In the genomic region with DNA sequence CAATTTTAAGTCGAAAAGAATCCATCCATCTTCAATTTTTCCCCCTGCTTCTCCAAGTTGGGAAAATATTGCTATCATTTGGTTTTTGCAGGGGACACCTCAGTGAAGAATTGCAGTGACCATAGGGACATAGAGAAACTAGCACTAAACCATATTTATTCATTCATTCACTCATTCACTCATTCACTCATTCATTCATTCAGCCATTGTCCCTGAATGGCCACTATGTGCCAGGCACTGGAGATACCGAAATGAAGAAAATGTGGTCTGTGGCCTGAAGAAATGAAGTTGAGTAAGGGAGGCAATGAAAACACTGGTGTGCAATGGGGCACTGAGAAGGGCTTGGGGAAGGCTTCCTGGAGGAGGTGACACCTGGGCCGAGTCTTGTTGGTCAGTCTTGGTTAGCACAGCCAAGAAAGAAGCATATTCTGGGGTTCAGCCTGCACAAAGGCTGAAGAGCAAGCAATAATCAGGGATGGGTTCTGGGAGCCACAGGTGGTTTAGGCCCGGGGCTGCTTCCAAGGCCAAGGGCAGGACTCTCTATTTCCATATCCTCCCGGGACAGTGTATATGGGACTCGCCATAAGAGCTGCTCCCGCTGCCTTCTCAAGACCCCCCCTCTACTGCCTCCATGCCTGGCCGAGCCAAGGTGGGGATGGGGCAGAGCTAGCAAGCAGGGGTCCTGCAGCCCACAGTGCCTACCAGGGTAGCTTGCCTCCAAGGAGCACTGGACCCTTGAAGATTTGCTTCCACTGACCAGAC, we compare ENCODE assay signal across 20 cellular contexts. TPM values are rescaled to one million over a fixed set of nuclear protein-coding genes. Genes with fewer than 3 reads are reported as not detected.
A peak's percentile ranks its signal among the peaks of the same experiment; 100 is the strongest.
DNase-seq lines count a peak whose midpoint lies in the region; ATAC-seq, FAIRE-seq and TF ChIP-seq lines count a peak whose summit lies in the region.
"Had no signal": no experiment of that assay in that cellular context is flagged by ENCODE, and none has a peak within 500 bp of the region (broad histone marks: within the 10 kb centered on the region; RNA-seq: fewer than 3 reads in every experiment).

No MANE protein-coding gene starts in this region.

- H3K4me1 Mint-ChIP-seq in stimulated activated naive CD8-positive, alpha-beta T cell treated with anti-CD3 and anti-CD28 coated beads, Interleukin-15, Interleukin-2, amounts not matched to agents 100 ng/mL and 50 ng/mL, for 24 hours (ENCODE audit: low read depth): peaks cover 98% of the 10 kb centered on the region
- peaks cover 100% of the 10 kb centered on the region for H3K4me1 Mint-ChIP-seq in activated T-helper 1 cell treated with anti-CD3 and anti-CD28 coated beads, Interleukin-12 subunit alpha, Interleukin-12 subunit beta, Interleukin-2, Interleukin-4 antibody, amounts not matched to agents 30 ng/mL and 10 ng/mL and 1 ng/mL, durations not matched to agents 14 hours and 24 hours and 36 hours (ENCODE audit: low read depth)

- H3K9ac ChIP-seq in kidney (ENCODE audit: low read length in 2 of 2): no peak overlapping the region

- intact Hi-C loops in activated T-helper 1 cell treated with anti-CD3 and anti-CD28 coated beads, Interleukin-12 subunit alpha, Interleukin-12 subunit beta, Interleukin-2, Interleukin-4 antibody, amounts not matched to agents 30 ng/mL and 10 ng/mL and 1 ng/mL, durations not matched to agents 14 hours and 24 hours and 36 hours (cut with micrococcal nuclease): no loop called here
- intact Hi-C loops in kidney (cut with DNase I) (no loop called here), upper lobe of right lung (cut with DNase I) (no loop called here), left colon (cut with DNase I, micrococcal nuclease) (no loop called here)

- no peak for FAIRE-seq in kidney (lab: Jason Lieb, UNC)
- FAIRE-seq: TTC549 had no signal

- no peak for DNase-seq in stimulated activated naive CD8-positive, alpha-beta T cell treated with anti-CD3 and anti-CD28 coated beads, Interleukin-15, Interleukin-2, amounts not matched to agents 100 U/mL and 50 U/mL, for 24 hours
- DNase-seq in activated T-helper 1 cell treated with anti-CD3 and anti-CD28 coated beads, Interleukin-12 subunit alpha, Interleukin-12 subunit beta, Interleukin-2, Interleukin-4 antibody, amounts not matched to agents 30 ng/mL and 10 ng/mL and 1 ng/mL, durations not matched to agents 14 hours and 24 hours and 36 hours (ENCODE audit: low spot score): no peak
- DNase-seq in kidney: peak; percentile 65
- no peak for DNase-seq in upper lobe of right lung
- DNase-seq in left colon: no peak
- DNase-seq in iPS-NIHi7 (ENCODE audit: extremely low spot score): no peak
- no peak for DNase-seq in NCI-H2029 treated with DMSO at 0.1 percent for 48 hours (lab: John Stamatoyannopoulos, UW)
- DNase-seq: activated CD4-positive, alpha-beta T cell treated with anti-CD3 and anti-CD28 coated beads for 48 hours; cortex of kidney; DMS153; foreskin melanocyte; MV-4-11; NCI-H2081 treated with DMSO at 0.1 percent for 48 hours; NCI-H526 treated with DMSO at 0.1 percent for 48 hours; PC-9; tibial artery had no signal

- peak overlapping the region; percentile 97 for H3K27ac Mint-ChIP-seq in stimulated activated naive CD8-positive, alpha-beta T cell treated with anti-CD3 and anti-CD28 coated beads, Interleukin-15, Interleukin-2, amounts not matched to agents 100 ng/mL and 50 ng/mL, for 24 hours
- H3K27ac Mint-ChIP-seq in activated T-helper 1 cell treated with anti-CD3 and anti-CD28 coated beads, Interleukin-12 subunit alpha, Interleukin-12 subunit beta, Interleukin-2, Interleukin-4 antibody, amounts not matched to agents 30 ng/mL and 10 ng/mL and 1 ng/mL, durations not matched to agents 14 hours and 24 hours and 36 hours: peak overlapping the region; percentile 18
- H3K27ac Mint-ChIP-seq: progenitor cell of endocrine pancreas had no signal

- ATAC-seq in stimulated activated naive CD8-positive, alpha-beta T cell treated with anti-CD3 and anti-CD28 coated beads, Interleukin-15, Interleukin-2, amounts not matched to agents 100 U/mL and 50 U/mL, for 24 hours: no peak
- no peak for ATAC-seq in upper lobe of right lung
- no peak for ATAC-seq in left colon

- H3K4me3 ChIP-seq in kidney (ENCODE audit: low read length in 2 of 2) (no peak overlapping the region), upper lobe of right lung (no peak overlapping the region)
- H3K4me3 ChIP-seq: PC-9, smooth muscle cell, tibial artery had no signal

- no peaks in the 10 kb centered on the region for H3K27me3 Mint-ChIP-seq in stimulated activated naive CD8-positive, alpha-beta T cell treated with anti-CD3 and anti-CD28 coated beads, Interleukin-15, Interleukin-2, amounts not matched to agents 100 ng/mL and 50 ng/mL, for 24 hours
- no peaks in the 10 kb centered on the region for H3K27me3 Mint-ChIP-seq in activated T-helper 1 cell treated with anti-CD3 and anti-CD28 coated beads, Interleukin-12 subunit alpha, Interleukin-12 subunit beta, Interleukin-2, Interleukin-4 antibody, amounts not matched to agents 30 ng/mL and 10 ng/mL and 1 ng/mL, durations not matched to agents 14 hours and 24 hours and 36 hours (ENCODE audit: insufficient read depth)
- H3K27me3 Mint-ChIP-seq: progenitor cell of endocrine pancreas had no signal

- H3K4me1 ChIP-seq in kidney (ENCODE audit: control insufficient read depth in 1 of 2, insufficient read depth in 1 of 2, low read depth in 1 of 2, low read length in 2 of 2): peaks cover 10 to 30% of the 10 kb centered on the region in 2 donors
- peaks cover 48% of the 10 kb centered on the region for H3K4me1 ChIP-seq in upper lobe of right lung

- H3K36me3 ChIP-seq in kidney (ENCODE audit: control insufficient read depth in 1 of 2, insufficient read depth in 2 of 2, low read length in 2 of 2) (no peaks in the 10 kb centered on the region), upper lobe of right lung (no peaks in the 10 kb centered on the region)

- H3K9me3 Mint-ChIP-seq in stimulated activated naive CD8-positive, alpha-beta T cell treated with anti-CD3 and anti-CD28 coated beads, Interleukin-15, Interleukin-2, amounts not matched to agents 100 ng/mL and 50 ng/mL, for 24 hours: no peaks in the 10 kb centered on the region
- H3K9me3 Mint-ChIP-seq in activated T-helper 1 cell treated with anti-CD3 and anti-CD28 coated beads, Interleukin-12 subunit alpha, Interleukin-12 subunit beta, Interleukin-2, Interleukin-4 antibody, amounts not matched to agents 30 ng/mL and 10 ng/mL and 1 ng/mL, durations not matched to agents 14 hours and 24 hours and 36 hours: peaks cover 10% of the 10 kb centered on the region

- peaks cover 27% of the 10 kb centered on the region for H3K36me3 Mint-ChIP-seq in stimulated activated naive CD8-positive, alpha-beta T cell treated with anti-CD3 and anti-CD28 coated beads, Interleukin-15, Interleukin-2, amounts not matched to agents 100 ng/mL and 50 ng/mL, for 24 hours (ENCODE audit: low read depth)
- H3K36me3 Mint-ChIP-seq in activated T-helper 1 cell treated with anti-CD3 and anti-CD28 coated beads, Interleukin-12 subunit alpha, Interleukin-12 subunit beta, Interleukin-2, Interleukin-4 antibody, amounts not matched to agents 30 ng/mL and 10 ng/mL and 1 ng/mL, durations not matched to agents 14 hours and 24 hours and 36 hours (ENCODE audit: low read depth): peaks cover 30% of the 10 kb centered on the region

- H3K27me3 ChIP-seq in upper lobe of right lung: no peaks in the 10 kb centered on the region
- H3K27me3 ChIP-seq: tibial artery had no signal

- H3K9me3 ChIP-seq in kidney (ENCODE audit: control insufficient read depth in 1 of 2, low read length in 2 of 2): peaks cover 0 to 7% of the 10 kb centered on the region in 2 donors
- no peaks in the 10 kb centered on the region for H3K9me3 ChIP-seq in upper lobe of right lung

- H3K4me3 Mint-ChIP-seq in stimulated activated naive CD8-positive, alpha-beta T cell treated with anti-CD3 and anti-CD28 coated beads, Interleukin-15, Interleukin-2, amounts not matched to agents 100 ng/mL and 50 ng/mL, for 24 hours: no peak overlapping the region
- no peak overlapping the region for H3K4me3 Mint-ChIP-seq in activated T-helper 1 cell treated with anti-CD3 and anti-CD28 coated beads, Interleukin-12 subunit alpha, Interleukin-12 subunit beta, Interleukin-2, Interleukin-4 antibody, amounts not matched to agents 30 ng/mL and 10 ng/mL and 1 ng/mL, durations not matched to agents 14 hours and 24 hours and 36 hours

- no peak overlapping the region for H3K27ac ChIP-seq in kidney (ENCODE audit: low read depth in 2 of 2, low read length in 2 of 2)
- peak overlapping the region; percentile 88 for H3K27ac ChIP-seq in upper lobe of right lung
- H3K27ac ChIP-seq: PC-9, tibial artery had no signal

- TF ChIP-seq CTCF in kidney (IDR thresholded peaks at IDR 0.05; ENCODE audit: borderline replicate concordance, extremely low read depth, insufficient read depth) (no peak), upper lobe of right lung (IDR thresholded peaks at IDR 0.05) (no peak)

RNA-seq across cellular contexts. Expression of gene C10orf105, which starts 25.5 kb away (rescaled TPM):
- total RNA-seq in activated T-helper 1 cell treated with anti-CD3 and anti-CD28 coated beads, Interleukin-12 subunit alpha, Interleukin-12 subunit beta, Interleukin-2, Interleukin-4 antibody, amounts not matched to agents 30 ng/mL and 10 ng/mL and 1 ng/mL, durations not matched to agents 14 hours and 24 hours and 36 hours: 0.18 and 0.32 TPM in 2 replicates
- 0.35 TPM for total RNA-seq in kidney
- polyA plus RNA-seq in kidney (ENCODE audit: insufficient read depth, low read depth, low replicate concordance): not detected
- total RNA-seq in upper lobe of right lung: 0.52 TPM
- under 1 TPM in 1 of 2 donors, not detected in 1; 0.08 TPM for total RNA-seq in left colon
- total RNA-seq: PC-9, progenitor cell of endocrine pancreas had no signal
- polyA plus RNA-seq: smooth muscle cell had no signal

RNA-seq across cellular contexts. Expression of gene VSIR, which starts 28.2 kb away (rescaled TPM):
- total RNA-seq in activated T-helper 1 cell treated with anti-CD3 and anti-CD28 coated beads, Interleukin-12 subunit alpha, Interleukin-12 subunit beta, Interleukin-2, Interleukin-4 antibody, amounts not matched to agents 30 ng/mL and 10 ng/mL and 1 ng/mL, durations not matched to agents 14 hours and 24 hours and 36 hours: 114 and 115 TPM in 2 replicates
- total RNA-seq in kidney (66.6 TPM), upper lobe of right lung (128 TPM), left colon (10 to 100 TPM; 50.5 to 76.7 TPM)
- 32.1 TPM for polyA plus RNA-seq in kidney (ENCODE audit: insufficient read depth, low read depth, low replicate concordance)
